35 cellular contexts compared by ENCODE assay signal in the genomic region with DNA sequence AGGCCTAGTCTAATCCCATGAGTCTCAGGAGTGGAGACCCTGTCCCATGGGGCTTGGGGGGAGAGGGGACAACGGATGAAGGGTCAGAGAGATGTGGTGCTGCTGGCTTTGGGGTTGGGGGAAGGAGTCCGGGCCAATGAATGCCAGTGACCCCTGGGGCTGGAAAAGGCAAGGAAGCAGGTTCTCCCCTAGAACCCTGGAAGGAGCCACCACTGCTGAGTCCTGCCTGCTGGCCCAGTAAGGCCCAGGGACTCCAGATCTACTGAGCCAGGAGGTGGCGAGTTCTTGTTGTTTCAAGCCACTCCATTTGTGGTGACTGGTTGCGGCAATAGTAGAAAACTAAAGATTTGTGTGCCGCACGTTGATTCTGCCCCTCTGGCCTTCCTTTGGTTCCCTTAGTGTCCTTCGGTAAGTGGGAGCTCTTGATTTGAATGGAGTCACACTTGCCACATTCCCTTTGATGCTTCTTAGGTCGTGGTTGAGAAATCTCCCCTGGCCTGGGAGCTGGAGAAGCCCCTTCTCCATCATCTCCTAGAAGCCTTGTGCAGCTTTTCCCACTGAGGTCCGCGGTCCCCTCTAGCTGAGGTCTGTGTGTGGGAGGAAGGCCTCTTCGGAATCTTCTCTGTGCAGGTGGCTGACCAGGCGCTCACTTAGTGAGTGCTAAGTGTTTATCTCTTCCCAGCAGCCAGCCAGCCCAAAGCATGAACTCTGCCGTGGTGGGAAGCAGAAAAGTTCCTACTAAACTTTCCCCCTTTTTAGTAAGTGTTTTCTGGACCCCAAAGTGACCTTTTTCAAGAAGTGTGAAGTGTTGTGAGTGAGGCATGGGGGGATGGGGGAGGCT. TPM values are rescaled to one million over a fixed set of nuclear protein-coding genes. Genes with fewer than 3 reads are reported as not detected.
"Had no signal": no experiment of that assay in that cellular context is flagged by ENCODE, and none has a peak within 500 bp of the region (broad histone marks: within the 10 kb centered on the region; RNA-seq: fewer than 3 reads in every experiment).

No MANE protein-coding gene starts in this region.

- DNase-seq: activated CD4-positive, alpha-beta memory T cell treated with anti-CD3 and anti-CD28 coated beads, Interleukin-2, amount 10 ng/mL, durations not matched to agents 7 days and 5 days; activated CD4-positive, alpha-beta T cell treated with anti-CD3 and anti-CD28 coated beads, Interleukin-2, amount 10 ng/mL, durations not matched to agents 7 days and 5 days; activated CD8-positive, alpha-beta memory T cell treated with anti-CD3 and anti-CD28 coated beads, Interleukin-2, amount 10 ng/mL, durations not matched to agents 7 days and 5 days; activated naive CD4-positive, alpha-beta T cell treated with anti-CD3 and anti-CD28 coated beads for 36 hours; activated naive CD8-positive, alpha-beta T cell treated with anti-CD3 and anti-CD28 coated beads, Interleukin-2, amount 10 ng/mL, durations not matched to agents 7 days and 5 days; activated T-cell treated with anti-CD3 and anti-CD28 coated beads for 4 hours; activated T-cell treated with anti-CD3 and anti-CD28 coated beads, Interleukin-2, amount 50 U/mL, for 72 hours; effector CD4-positive, alpha-beta T cell; foreskin keratinocyte; heart left ventricle; hypothalamus; left ventricle myocardium inferior; mammary epithelial cell; naive B cell; occipital lobe; stimulated activated CD4-positive, alpha-beta T cell treated with anti-CD3 and anti-CD28 coated beads, Interleukin-1b, Interleukin-23, amount 100 ng/mL, for 48 hours; stimulated activated CD4-positive, alpha-beta T cell treated with anti-CD3 and anti-CD28 coated beads, Interleukin-4, amount 100 ng/mL, for 4 hours; stimulated activated naive CD8-positive, alpha-beta T cell treated with anti-CD3 and anti-CD28 coated beads, Interleukin-15, amount 100 ng/mL, for 72 hours; T-helper 17 cell; T1000; thyroid gland; uterus; WERI-Rb-1 had no signal

- H3K4me1 ChIP-seq: ascending aorta, esophagus muscularis mucosa, foreskin keratinocyte, heart left ventricle, left ventricle myocardium inferior, right atrium auricular region, thyroid gland, uterus had no signal

- H3K4me3 ChIP-seq: ascending aorta, cardiac muscle cell, esophagus muscularis mucosa, heart left ventricle, left ventricle myocardium inferior, right atrium auricular region, smooth muscle cell, thyroid gland, uterus had no signal

- H3K4me1 Mint-ChIP-seq: activated CD4-positive, alpha-beta memory T cell treated with anti-CD3 and anti-CD28 coated beads, Interleukin-2, amount 10 ng/mL, durations not matched to agents 7 days and 5 days; activated CD4-positive, alpha-beta T cell treated with anti-CD3 and anti-CD28 coated beads, Interleukin-2, amount 10 ng/mL, durations not matched to agents 7 days and 5 days; activated CD8-positive, alpha-beta memory T cell treated with anti-CD3 and anti-CD28 coated beads, Interleukin-2, amount 10 ng/mL, durations not matched to agents 7 days and 5 days; activated naive CD8-positive, alpha-beta T cell treated with anti-CD3 and anti-CD28 coated beads, Interleukin-2, amount 10 ng/mL, durations not matched to agents 7 days and 5 days; mesothelial cell of epicardium; neural crest cell; stimulated activated memory B cell treated with anti-CD40 and anti-IgM and Interleukin-4, amounts not matched to agents 10 μg/mL and 1 μg/mL and 100 μg/mL, for 72 hours had no signal

- H3K9me3 Mint-ChIP-seq: activated CD4-positive, alpha-beta memory T cell treated with anti-CD3 and anti-CD28 coated beads, Interleukin-2, amount 10 ng/mL, durations not matched to agents 7 days and 5 days; activated CD4-positive, alpha-beta T cell treated with anti-CD3 and anti-CD28 coated beads, Interleukin-2, amount 10 ng/mL, durations not matched to agents 7 days and 5 days; activated naive CD4-positive, alpha-beta T cell treated with anti-CD3 and anti-CD28 coated beads for 36 hours; activated naive CD8-positive, alpha-beta T cell treated with anti-CD3 and anti-CD28 coated beads, Interleukin-2, amount 10 ng/mL, durations not matched to agents 7 days and 5 days; activated T-cell treated with anti-CD3 and anti-CD28 coated beads, Interleukin-2, amount 50 U/mL, for 72 hours; mesothelial cell of epicardium; stimulated activated naive CD8-positive, alpha-beta T cell treated with anti-CD3 and anti-CD28 coated beads, Interleukin-15, amount 100 ng/mL, for 72 hours had no signal

- H3K4me2 ChIP-seq: smooth muscle cell had no signal

- H3K27ac Mint-ChIP-seq: activated CD4-positive, alpha-beta memory T cell treated with anti-CD3 and anti-CD28 coated beads, Interleukin-2, amount 10 ng/mL, durations not matched to agents 7 days and 5 days; activated CD4-positive, alpha-beta T cell treated with anti-CD3 and anti-CD28 coated beads, Interleukin-2, amount 10 ng/mL, durations not matched to agents 7 days and 5 days; activated CD8-positive, alpha-beta memory T cell treated with anti-CD3 and anti-CD28 coated beads, Interleukin-2, amount 10 ng/mL, durations not matched to agents 7 days and 5 days; activated naive CD4-positive, alpha-beta T cell treated with anti-CD3 and anti-CD28 coated beads for 36 hours; activated naive CD8-positive, alpha-beta T cell treated with anti-CD3 and anti-CD28 coated beads, Interleukin-2, amount 10 ng/mL, durations not matched to agents 7 days and 5 days; activated T-cell treated with anti-CD3 and anti-CD28 coated beads, Interleukin-2, amount 50 U/mL, for 72 hours; brain; dendritic cell treated with granulocyte-macrophage colony-stimulating factor and Interleukin-4, amounts not matched to agents 40 ng/mL and 50 ng/mL, for 4 days; mesothelial cell of epicardium; naive B cell; stimulated activated memory B cell treated with anti-CD40 and anti-IgM and Interleukin-4, amounts not matched to agents 10 μg/mL and 1 μg/mL and 100 μg/mL, for 72 hours; stimulated activated naive CD8-positive, alpha-beta T cell treated with anti-CD3 and anti-CD28 coated beads, Interleukin-15, amount 100 ng/mL, for 72 hours; T-helper 17 cell had no signal

- H3K9me3 ChIP-seq: ascending aorta, esophagus muscularis mucosa, heart left ventricle, left ventricle myocardium inferior, right atrium auricular region, thyroid gland, uterus had no signal

- H3K36me3 ChIP-seq: ascending aorta, cardiac muscle cell, esophagus muscularis mucosa, heart left ventricle, left ventricle myocardium inferior, right atrium auricular region, thyroid gland, uterus, WERI-Rb-1 had no signal

- H3K27ac ChIP-seq: ascending aorta, cardiac muscle cell, esophagus muscularis mucosa, foreskin keratinocyte, heart left ventricle, left ventricle myocardium inferior, right atrium auricular region, thyroid gland, uterus, WERI-Rb-1 had no signal

- ATAC-seq: activated CD4-positive, CD25-positive, alpha-beta regulatory T cell treated with anti-CD3 and anti-CD28 coated beads, Interleukin-2, amount 50 U/mL, for 24 hours; activated CD8-positive, alpha-beta memory T cell treated with anti-CD3 and anti-CD28 coated beads, Interleukin-2, amount 10 ng/mL, durations not matched to agents 7 days and 5 days; activated T-cell treated with anti-CD3 and anti-CD28 coated beads, Interleukin-2, amount 50 U/mL, for 72 hours; foreskin keratinocyte; heart left ventricle; stimulated activated memory B cell treated with anti-CD40 and anti-IgM and Interleukin-4, amounts not matched to agents 10 μg/mL and 1 μg/mL and 100 μg/mL, for 72 hours; stimulated activated naive CD8-positive, alpha-beta T cell treated with anti-CD3 and anti-CD28 coated beads, Interleukin-15, amount 100 ng/mL, for 72 hours; T-helper 17 cell had no signal

- H3K36me3 Mint-ChIP-seq: activated CD8-positive, alpha-beta memory T cell treated with anti-CD3 and anti-CD28 coated beads, Interleukin-2, amount 10 ng/mL, durations not matched to agents 7 days and 5 days; activated naive CD8-positive, alpha-beta T cell treated with anti-CD3 and anti-CD28 coated beads, Interleukin-2, amount 10 ng/mL, durations not matched to agents 7 days and 5 days; brain; mesothelial cell of epicardium; naive B cell; stimulated activated memory B cell treated with anti-CD40 and anti-IgM and Interleukin-4, amounts not matched to agents 10 μg/mL and 1 μg/mL and 100 μg/mL, for 72 hours had no signal

- H3K27me3 ChIP-seq: ascending aorta, foreskin keratinocyte, heart left ventricle, right atrium auricular region, thyroid gland, uterus had no signal

- H3K4me3 Mint-ChIP-seq: activated CD4-positive, alpha-beta memory T cell treated with anti-CD3 and anti-CD28 coated beads, Interleukin-2, amount 10 ng/mL, durations not matched to agents 7 days and 5 days; activated CD4-positive, alpha-beta T cell treated with anti-CD3 and anti-CD28 coated beads, Interleukin-2, amount 10 ng/mL, durations not matched to agents 7 days and 5 days; activated CD8-positive, alpha-beta memory T cell treated with anti-CD3 and anti-CD28 coated beads, Interleukin-2, amount 10 ng/mL, durations not matched to agents 7 days and 5 days; activated naive CD4-positive, alpha-beta T cell treated with anti-CD3 and anti-CD28 coated beads for 36 hours; activated naive CD8-positive, alpha-beta T cell treated with anti-CD3 and anti-CD28 coated beads, Interleukin-2, amount 10 ng/mL, durations not matched to agents 7 days and 5 days; activated T-cell treated with anti-CD3 and anti-CD28 coated beads, Interleukin-2, amount 50 U/mL, for 72 hours; brain; dendritic cell treated with granulocyte-macrophage colony-stimulating factor and Interleukin-4, amounts not matched to agents 40 ng/mL and 50 ng/mL, for 4 days; mesothelial cell of epicardium; neural crest cell; stimulated activated memory B cell treated with anti-CD40 and anti-IgM and Interleukin-4, amounts not matched to agents 10 μg/mL and 1 μg/mL and 100 μg/mL, for 72 hours; stimulated activated naive CD8-positive, alpha-beta T cell treated with anti-CD3 and anti-CD28 coated beads, Interleukin-15, amount 100 ng/mL, for 72 hours; T-helper 17 cell had no signal

RNA-seq across cellular contexts. Expression of a gene that starts 9.0 kb away (rescaled TPM):
- total RNA-seq: activated CD4-positive, alpha-beta memory T cell treated with anti-CD3 and anti-CD28 coated beads, Interleukin-2, amount 10 ng/mL, durations not matched to agents 7 days and 5 days; activated CD4-positive, alpha-beta T cell treated with anti-CD3 and anti-CD28 coated beads, Interleukin-2, amount 10 ng/mL, durations not matched to agents 7 days and 5 days; activated CD8-positive, alpha-beta memory T cell treated with anti-CD3 and anti-CD28 coated beads, Interleukin-2, amount 10 ng/mL, durations not matched to agents 7 days and 5 days; activated naive CD4-positive, alpha-beta T cell treated with anti-CD3 and anti-CD28 coated beads for 36 hours; activated T-cell treated with anti-CD3 and anti-CD28 coated beads, Interleukin-2, amount 50 U/mL, for 72 hours; ascending aorta; cardiac muscle cell; foreskin keratinocyte; mammary epithelial cell; mesothelial cell of epicardium; neural crest cell; pulmonary artery endothelial cell; smooth muscle cell had no signal
- polyA plus RNA-seq: cardiac muscle cell, foreskin keratinocyte, mammary epithelial cell had no signal

RNA-seq across cellular contexts. Expression of a gene that starts 28.1 kb away (rescaled TPM):
- total RNA-seq: activated CD4-positive, alpha-beta memory T cell treated with anti-CD3 and anti-CD28 coated beads, Interleukin-2, amount 10 ng/mL, durations not matched to agents 7 days and 5 days; activated CD4-positive, alpha-beta T cell treated with anti-CD3 and anti-CD28 coated beads, Interleukin-2, amount 10 ng/mL, durations not matched to agents 7 days and 5 days; activated CD8-positive, alpha-beta memory T cell treated with anti-CD3 and anti-CD28 coated beads, Interleukin-2, amount 10 ng/mL, durations not matched to agents 7 days and 5 days; activated naive CD4-positive, alpha-beta T cell treated with anti-CD3 and anti-CD28 coated beads for 36 hours; activated naive CD8-positive, alpha-beta T cell treated with anti-CD3 and anti-CD28 coated beads, Interleukin-2, amount 10 ng/mL, durations not matched to agents 7 days and 5 days; activated T-cell treated with anti-CD3 and anti-CD28 coated beads, Interleukin-2, amount 50 U/mL, for 72 hours; ascending aorta; cardiac muscle cell; esophagus muscularis mucosa; foreskin keratinocyte; left ventricle myocardium inferior; mammary epithelial cell; mesothelial cell of epicardium; neural crest cell; occipital lobe; pulmonary artery endothelial cell; right atrium auricular region; smooth muscle cell; T-helper 17 cell had no signal
- polyA plus RNA-seq: cardiac muscle cell, foreskin keratinocyte, mammary epithelial cell, smooth muscle cell had no signal
